ENCODE assay signal across 8 cellular contexts in genomic region chr14:39233680-39234326, GRCh38. TPM values are rescaled to one million over a fixed set of nuclear protein-coding genes. Genes with fewer than 3 reads are reported as not detected.
DNase-seq lines count a peak whose midpoint lies in the region; ATAC-seq and TF ChIP-seq lines count a peak whose summit lies in the region.

Gene MIA2 (plus strand): TSS chr14:39233915. CDS start chr14:39234115, 200 bp downstream.

- H3K36me3 ChIP-seq in heart left ventricle (no peaks in the 10 kb centered on the region), prostate gland (no peaks in the 10 kb centered on the region)

- ATAC-seq in heart left ventricle (no peak), GM19467 (IDR thresholded peaks at IDR 0.05; ENCODE audit: unreplicated experiment) (no peak), HG03196 (IDR thresholded peaks at IDR 0.05; ENCODE audit: unreplicated experiment) (no peak), GM18519 (IDR thresholded peaks at IDR 0.05; ENCODE audit: low FRiP score, unreplicated experiment) (no peak)

- H3K4me3 Mint-ChIP-seq in activated CD4-positive, alpha-beta memory T cell treated with anti-CD3 and anti-CD28 coated beads, Interleukin-2, amount 10 ng/mL, durations not matched to agents 7 days and 5 days, result no peak within 1 kb of the TSS

- H3K9me3 ChIP-seq in heart left ventricle (no peaks in the 10 kb centered on the region), prostate gland (no peaks in the 10 kb centered on the region)

- peaks cover 45% of the 10 kb centered on the region for H3K4me1 Mint-ChIP-seq in activated CD4-positive, alpha-beta memory T cell treated with anti-CD3 and anti-CD28 coated beads, Interleukin-2, amount 10 ng/mL, durations not matched to agents 7 days and 5 days

- H3K36me3 Mint-ChIP-seq in activated CD4-positive, alpha-beta memory T cell treated with anti-CD3 and anti-CD28 coated beads, Interleukin-2, amount 10 ng/mL, durations not matched to agents 7 days and 5 days (ENCODE audit: low read depth), result no peaks in the 10 kb centered on the region

- DNase-seq in Daoy (ENCODE audit: low read depth) (no peak), heart left ventricle (no peak), prostate gland (ENCODE audit: low spot score) (no peak), SIG-M5 treated with dmso at 0.1 percent for 504 hours (lab: John Stamatoyannopoulos, UW; ENCODE audit: unreplicated experiment) (no peak)
- no peak for DNase-seq in activated CD4-positive, alpha-beta memory T cell treated with anti-CD3 and anti-CD28 coated beads, Interleukin-2, amount 10 ng/mL, durations not matched to agents 7 days and 5 days

- TF ChIP-seq CTCF in heart left ventricle (IDR thresholded peaks at IDR 0.05) (no peak), prostate gland (IDR thresholded peaks at IDR 0.05) (no peak)

- CTCF ChIA-PET in activated CD4-positive, alpha-beta memory T cell treated with anti-CD3 and anti-CD28 coated beads, Interleukin-2, amount 10 ng/mL, durations not matched to agents 7 days and 5 days (lab: Charles Lee), result no interaction called here

- H3K9me3 Mint-ChIP-seq in activated CD4-positive, alpha-beta memory T cell treated with anti-CD3 and anti-CD28 coated beads, Interleukin-2, amount 10 ng/mL, durations not matched to agents 7 days and 5 days, result no peaks in the 10 kb centered on the region

- no peak for TF ChIP-seq POLR2A in heart left ventricle (IDR thresholded peaks at IDR 0.05)
- no peak for TF ChIP-seq POLR2A in prostate gland (IDR thresholded peaks at IDR 0.05)

- WGBS in heart left ventricle, 4 donors, result 90 to 95% (median 93%) methylated on average over 7 of the region's 7 CpGs
- 46% methylated on average over 7 of the region's 7 CpGs for WGBS in prostate gland

- H3K4me1 ChIP-seq in heart left ventricle (peaks cover 0 to 33% (median 0%) of the 10 kb centered on the region in 12 donors), prostate gland (replicated peaks) (no peaks in the 10 kb centered on the region)

- H3K4me3 ChIP-seq in heart left ventricle, result no peak within 1 kb of the TSS
- H3K4me3 ChIP-seq in prostate gland, result no peak within 1 kb of the TSS

- POLR2A ChIA-PET in activated CD4-positive, alpha-beta memory T cell treated with anti-CD3 and anti-CD28 coated beads, Interleukin-2, amount 10 ng/mL, durations not matched to agents 7 days and 5 days (lab: Charles Lee), result no interaction called here

- intact Hi-C loops in heart left ventricle (cut with DNase I), result no loop called here
- intact Hi-C loops in prostate gland (cut with DNase I), result no loop called here

- H3K27ac Mint-ChIP-seq in activated CD4-positive, alpha-beta memory T cell treated with anti-CD3 and anti-CD28 coated beads, Interleukin-2, amount 10 ng/mL, durations not matched to agents 7 days and 5 days, result peak within 1 kb of the TSS; percentile 75

- peak within 1 kb of the TSS in 1 of 12 donors; percentile 50 for H3K27ac ChIP-seq in heart left ventricle
- H3K27ac ChIP-seq in prostate gland, result no peak within 1 kb of the TSS

- H3K27me3 ChIP-seq in heart left ventricle, result no peaks in the 10 kb centered on the region
- no peaks in the 10 kb centered on the region for H3K27me3 ChIP-seq in prostate gland (replicated peaks; ENCODE audit: insufficient read depth)

- H3K27me3 Mint-ChIP-seq in activated CD4-positive, alpha-beta memory T cell treated with anti-CD3 and anti-CD28 coated beads, Interleukin-2, amount 10 ng/mL, durations not matched to agents 7 days and 5 days, result no peaks in the 10 kb centered on the region

RNA-seq across cellular contexts. Expression of gene MIA2, which starts in this region (rescaled TPM):
- total RNA-seq in Daoy (2014; rRNA removed; shearing (Covaris generic)), result 19.1 and 27.7 TPM in 2 replicates
- 10 to 100 TPM; 30.8 to 33.0 TPM for total RNA-seq in activated CD4-positive, alpha-beta memory T cell treated with anti-CD3 and anti-CD28 coated beads, Interleukin-2, amount 10 ng/mL, durations not matched to agents 7 days and 5 days
- total RNA-seq in heart left ventricle, result 10 to 100 TPM; 14.8 to 31.8 (median 20.4) TPM
- 10 to 100 TPM in 1 of 2 donors, 1 to 10 TPM in 1; 9.3 to 18.6 TPM for polyA plus RNA-seq in heart left ventricle
- 10 to 100 TPM; 28.7 to 45.4 TPM for total RNA-seq in prostate gland
